ENCODE assay signal across 1 cellular context in the genomic region with DNA sequence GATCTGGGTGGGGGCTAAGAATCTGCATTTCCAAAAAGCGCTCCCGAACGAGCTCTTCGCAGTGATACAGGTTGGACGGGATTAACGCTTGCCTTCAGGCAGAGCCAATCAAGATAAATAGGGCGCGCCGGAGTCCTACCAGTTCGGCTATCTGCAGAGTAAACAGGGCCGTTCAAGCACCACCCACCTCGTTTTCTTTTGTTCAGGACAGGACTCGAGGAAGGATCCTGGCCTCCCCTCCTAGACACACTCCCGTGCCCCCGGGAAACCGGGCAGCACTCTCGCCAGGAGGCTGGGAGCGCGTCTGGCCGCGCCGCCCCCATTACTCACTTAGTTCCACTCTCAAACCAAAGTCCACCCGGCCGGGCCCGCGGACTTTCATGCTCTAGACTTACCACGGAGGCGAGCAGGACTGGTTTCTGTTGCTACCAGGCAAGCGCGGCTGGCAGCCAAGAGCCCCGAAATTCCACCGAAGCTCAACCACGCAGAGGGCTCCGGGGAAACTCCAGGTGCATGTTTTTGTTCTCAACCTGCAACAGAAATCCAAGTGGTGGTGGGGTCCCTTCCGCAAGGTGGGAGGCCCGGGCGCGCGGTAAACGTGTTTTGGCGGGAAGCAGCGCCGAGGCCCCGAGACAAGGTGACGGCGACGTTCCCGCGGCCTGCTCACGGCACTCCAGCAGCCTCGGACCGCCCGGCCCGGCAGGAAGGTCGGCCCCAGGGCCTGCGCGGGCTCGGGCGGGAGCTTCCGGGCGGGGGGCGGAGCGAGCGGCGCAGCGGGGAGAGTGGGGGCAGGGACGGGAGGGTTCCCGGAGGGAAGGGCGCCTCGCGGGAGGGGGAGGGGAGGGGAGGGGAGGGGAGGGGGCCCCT.
TF ChIP-seq lines count a peak whose summit lies in the region.

No MANE protein-coding gene starts in this region.

TF ChIP-seq in HepG2, 621 proteins besides CTCF, POLR2A, EP300 and RAD21 (continued from another document and continues in another):
- TF ChIP-seq, protein P1, sequence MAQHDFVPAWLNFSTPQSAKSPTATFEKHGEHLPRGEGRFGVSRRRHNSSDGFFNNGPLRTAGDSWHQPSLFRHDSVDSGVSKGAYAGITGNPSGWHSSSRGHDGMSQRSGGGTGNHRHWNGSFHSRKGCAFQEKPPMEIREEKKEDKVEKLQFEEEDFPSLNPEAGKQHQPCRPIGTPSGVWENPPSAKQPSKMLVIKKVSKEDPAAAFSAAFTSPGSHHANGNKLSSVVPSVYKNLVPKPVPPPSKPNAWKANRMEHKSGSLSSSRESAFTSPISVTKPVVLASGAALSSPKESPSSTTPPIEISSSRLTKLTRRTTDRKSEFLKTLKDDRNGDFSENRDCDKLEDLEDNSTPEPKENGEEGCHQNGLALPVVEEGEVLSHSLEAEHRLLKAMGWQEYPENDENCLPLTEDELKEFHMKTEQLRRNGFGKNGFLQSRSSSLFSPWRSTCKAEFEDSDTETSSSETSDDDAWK (CRISPR knock-in tag; IDR thresholded peaks at IDR 0.05): no peak
- TF ChIP-seq ZKSCAN1 (IDR thresholded peaks at IDR 0.05; ENCODE audit: low read length): no peak
- no peak for TF ChIP-seq RARA (CRISPR knock-in tag; IDR thresholded peaks at IDR 0.05)
- TF ChIP-seq ZNF256 (CRISPR knock-in tag; conservative IDR thresholded peaks at IDR 0.05): no peak; the same call in none of the 2 replicates
- no peak for TF ChIP-seq GATAD2A (CRISPR knock-in tag; IDR thresholded peaks at IDR 0.05)
- TF ChIP-seq ZSCAN25 (CRISPR knock-in tag; IDR thresholded peaks at IDR 0.05): no peak
- 0 out of 2 replicates have a peak, but pooled peaks have one; percentile 13 for TF ChIP-seq JUND (CRISPR knock-in tag; IDR thresholded peaks at IDR 0.05)
- TF ChIP-seq, protein P2, sequence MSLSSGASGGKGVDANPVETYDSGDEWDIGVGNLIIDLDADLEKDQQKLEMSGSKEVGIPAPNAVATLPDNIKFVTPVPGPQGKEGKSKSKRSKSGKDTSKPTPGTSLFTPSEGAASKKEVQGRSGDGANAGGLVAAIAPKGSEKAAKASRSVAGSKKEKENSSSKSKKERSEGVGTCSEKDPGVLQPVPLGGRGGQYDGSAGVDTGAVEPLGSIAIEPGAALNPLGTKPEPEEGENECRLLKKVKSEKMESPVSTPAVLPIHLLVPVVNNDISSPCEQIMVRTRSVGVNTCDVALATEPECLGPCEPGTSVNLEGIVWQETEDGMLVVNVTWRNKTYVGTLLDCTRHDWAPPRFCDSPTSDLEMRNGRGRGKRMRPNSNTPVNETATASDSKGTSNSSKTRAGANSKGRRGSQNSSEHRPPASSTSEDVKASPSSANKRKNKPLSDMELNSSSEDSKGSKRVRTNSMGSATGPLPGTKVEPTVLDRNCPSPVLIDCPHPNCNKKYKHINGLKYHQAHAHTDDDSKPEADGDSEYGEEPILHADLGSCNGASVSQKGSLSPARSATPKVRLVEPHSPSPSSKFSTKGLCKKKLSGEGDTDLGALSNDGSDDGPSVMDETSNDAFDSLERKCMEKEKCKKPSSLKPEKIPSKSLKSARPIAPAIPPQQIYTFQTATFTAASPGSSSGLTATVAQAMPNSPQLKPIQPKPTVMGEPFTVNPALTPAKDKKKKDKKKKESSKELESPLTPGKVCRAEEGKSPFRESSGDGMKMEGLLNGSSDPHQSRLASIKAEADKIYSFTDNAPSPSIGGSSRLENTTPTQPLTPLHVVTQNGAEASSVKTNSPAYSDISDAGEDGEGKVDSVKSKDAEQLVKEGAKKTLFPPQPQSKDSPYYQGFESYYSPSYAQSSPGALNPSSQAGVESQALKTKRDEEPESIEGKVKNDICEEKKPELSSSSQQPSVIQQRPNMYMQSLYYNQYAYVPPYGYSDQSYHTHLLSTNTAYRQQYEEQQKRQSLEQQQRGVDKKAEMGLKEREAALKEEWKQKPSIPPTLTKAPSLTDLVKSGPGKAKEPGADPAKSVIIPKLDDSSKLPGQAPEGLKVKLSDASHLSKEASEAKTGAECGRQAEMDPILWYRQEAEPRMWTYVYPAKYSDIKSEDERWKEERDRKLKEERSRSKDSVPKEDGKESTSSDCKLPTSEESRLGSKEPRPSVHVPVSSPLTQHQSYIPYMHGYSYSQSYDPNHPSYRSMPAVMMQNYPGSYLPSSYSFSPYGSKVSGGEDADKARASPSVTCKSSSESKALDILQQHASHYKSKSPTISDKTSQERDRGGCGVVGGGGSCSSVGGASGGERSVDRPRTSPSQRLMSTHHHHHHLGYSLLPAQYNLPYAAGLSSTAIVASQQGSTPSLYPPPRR (CRISPR knock-in tag; IDR thresholded peaks at IDR 0.05; ENCODE audit: borderline replicate concordance): 0 out of 2 replicates have a peak, but pooled peaks have one; percentile 17
- TF ChIP-seq, protein P3, sequence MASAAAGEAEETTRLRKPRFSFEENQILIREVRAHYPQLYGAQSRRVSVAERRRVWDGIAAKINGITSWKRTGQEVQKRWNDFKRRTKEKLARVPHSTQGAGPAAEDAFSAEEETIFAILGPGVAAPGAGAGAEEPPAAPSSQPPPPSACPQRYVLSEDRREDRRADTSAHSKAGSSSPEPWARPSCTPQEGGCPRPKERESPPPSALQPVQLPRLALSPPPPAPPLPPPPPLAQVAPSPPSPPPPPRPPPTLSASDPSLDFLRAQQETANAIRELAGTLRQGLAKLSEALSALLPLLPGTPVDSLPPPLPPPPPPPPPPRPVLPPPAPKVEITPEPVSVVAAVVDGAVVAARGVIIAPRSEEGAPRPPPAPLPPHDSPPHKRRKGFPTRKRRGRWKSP (CRISPR knock-in tag; IDR thresholded peaks at IDR 0.05): 0 out of 2 replicates have a peak, but pooled peaks have one; percentile 62
- TF ChIP-seq MIXL1 (CRISPR knock-in tag; IDR thresholded peaks at IDR 0.05): no peak
- no peak; the same call in 1 of the 2 replicates for TF ChIP-seq ZNF598 (CRISPR knock-in tag; IDR thresholded peaks at IDR 0.05; ENCODE audit: borderline replicate concordance)
- TF ChIP-seq RBM39 (IDR thresholded peaks at IDR 0.05; ENCODE audit: low read depth, low read length, poor library complexity, severe bottlenecking): peak; percentile 39
- peak; percentile 49 for TF ChIP-seq ZNF263 (CRISPR knock-in tag; IDR thresholded peaks at IDR 0.05)
- no peak for TF ChIP-seq SMARCE1 (IDR thresholded peaks at IDR 0.05; ENCODE audit: borderline replicate concordance)
- TF ChIP-seq DR1 (CRISPR knock-in tag; IDR thresholded peaks at IDR 0.05): peak; percentile 46; the same call in 1 of the 2 replicates
- TF ChIP-seq NR2F2 (IDR thresholded peaks at IDR 0.05; ENCODE audit: borderline replicate concordance, low read depth): peak; percentile 35; the same call in 1 of the 2 replicates
- TF ChIP-seq, protein P4, sequence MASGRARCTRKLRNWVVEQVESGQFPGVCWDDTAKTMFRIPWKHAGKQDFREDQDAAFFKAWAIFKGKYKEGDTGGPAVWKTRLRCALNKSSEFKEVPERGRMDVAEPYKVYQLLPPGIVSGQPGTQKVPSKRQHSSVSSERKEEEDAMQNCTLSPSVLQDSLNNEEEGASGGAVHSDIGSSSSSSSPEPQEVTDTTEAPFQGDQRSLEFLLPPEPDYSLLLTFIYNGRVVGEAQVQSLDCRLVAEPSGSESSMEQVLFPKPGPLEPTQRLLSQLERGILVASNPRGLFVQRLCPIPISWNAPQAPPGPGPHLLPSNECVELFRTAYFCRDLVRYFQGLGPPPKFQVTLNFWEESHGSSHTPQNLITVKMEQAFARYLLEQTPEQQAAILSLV (CRISPR knock-in tag; IDR thresholded peaks at IDR 0.05; ENCODE audit: borderline replicate concordance): no peak; the same call in 1 of the 2 replicates
- TF ChIP-seq EHMT2 (IDR thresholded peaks at IDR 0.05; ENCODE audit: borderline replicate concordance, low read depth, low read length): no peak
- TF ChIP-seq NFYB (CRISPR knock-in tag; IDR thresholded peaks at IDR 0.05): no peak
- no peak for TF ChIP-seq ARNT (IDR thresholded peaks at IDR 0.05)
- peak; percentile 64 for TF ChIP-seq POLR2G (IDR thresholded peaks at IDR 0.05; ENCODE audit: low read depth, low read length)
- TF ChIP-seq, protein P5, sequence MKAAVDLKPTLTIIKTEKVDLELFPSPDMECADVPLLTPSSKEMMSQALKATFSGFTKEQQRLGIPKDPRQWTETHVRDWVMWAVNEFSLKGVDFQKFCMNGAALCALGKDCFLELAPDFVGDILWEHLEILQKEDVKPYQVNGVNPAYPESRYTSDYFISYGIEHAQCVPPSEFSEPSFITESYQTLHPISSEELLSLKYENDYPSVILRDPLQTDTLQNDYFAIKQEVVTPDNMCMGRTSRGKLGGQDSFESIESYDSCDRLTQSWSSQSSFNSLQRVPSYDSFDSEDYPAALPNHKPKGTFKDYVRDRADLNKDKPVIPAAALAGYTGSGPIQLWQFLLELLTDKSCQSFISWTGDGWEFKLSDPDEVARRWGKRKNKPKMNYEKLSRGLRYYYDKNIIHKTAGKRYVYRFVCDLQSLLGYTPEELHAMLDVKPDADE (CRISPR knock-in tag; IDR thresholded peaks at IDR 0.05): peak; percentile 93
- no peak; the same call in 1 of the 2 replicates for TF ChIP-seq SSRP1 (CRISPR knock-in tag; IDR thresholded peaks at IDR 0.05)
- peak; percentile 43 for TF ChIP-seq NAIF1 (CRISPR knock-in tag; IDR thresholded peaks at IDR 0.05; ENCODE audit: borderline replicate concordance)
- TF ChIP-seq ZNF253 (CRISPR knock-in tag; IDR thresholded peaks at IDR 0.05; ENCODE audit: borderline replicate concordance): 0 out of 2 replicates have a peak, but pooled peaks have one; percentile 77
- TF ChIP-seq, protein P6, sequence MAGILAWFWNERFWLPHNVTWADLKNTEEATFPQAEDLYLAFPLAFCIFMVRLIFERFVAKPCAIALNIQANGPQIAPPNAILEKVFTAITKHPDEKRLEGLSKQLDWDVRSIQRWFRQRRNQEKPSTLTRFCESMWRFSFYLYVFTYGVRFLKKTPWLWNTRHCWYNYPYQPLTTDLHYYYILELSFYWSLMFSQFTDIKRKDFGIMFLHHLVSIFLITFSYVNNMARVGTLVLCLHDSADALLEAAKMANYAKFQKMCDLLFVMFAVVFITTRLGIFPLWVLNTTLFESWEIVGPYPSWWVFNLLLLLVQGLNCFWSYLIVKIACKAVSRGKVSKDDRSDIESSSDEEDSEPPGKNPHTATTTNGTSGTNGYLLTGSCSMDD (CRISPR knock-in tag; IDR thresholded peaks at IDR 0.05): no peak
- TF ChIP-seq, protein P7, sequence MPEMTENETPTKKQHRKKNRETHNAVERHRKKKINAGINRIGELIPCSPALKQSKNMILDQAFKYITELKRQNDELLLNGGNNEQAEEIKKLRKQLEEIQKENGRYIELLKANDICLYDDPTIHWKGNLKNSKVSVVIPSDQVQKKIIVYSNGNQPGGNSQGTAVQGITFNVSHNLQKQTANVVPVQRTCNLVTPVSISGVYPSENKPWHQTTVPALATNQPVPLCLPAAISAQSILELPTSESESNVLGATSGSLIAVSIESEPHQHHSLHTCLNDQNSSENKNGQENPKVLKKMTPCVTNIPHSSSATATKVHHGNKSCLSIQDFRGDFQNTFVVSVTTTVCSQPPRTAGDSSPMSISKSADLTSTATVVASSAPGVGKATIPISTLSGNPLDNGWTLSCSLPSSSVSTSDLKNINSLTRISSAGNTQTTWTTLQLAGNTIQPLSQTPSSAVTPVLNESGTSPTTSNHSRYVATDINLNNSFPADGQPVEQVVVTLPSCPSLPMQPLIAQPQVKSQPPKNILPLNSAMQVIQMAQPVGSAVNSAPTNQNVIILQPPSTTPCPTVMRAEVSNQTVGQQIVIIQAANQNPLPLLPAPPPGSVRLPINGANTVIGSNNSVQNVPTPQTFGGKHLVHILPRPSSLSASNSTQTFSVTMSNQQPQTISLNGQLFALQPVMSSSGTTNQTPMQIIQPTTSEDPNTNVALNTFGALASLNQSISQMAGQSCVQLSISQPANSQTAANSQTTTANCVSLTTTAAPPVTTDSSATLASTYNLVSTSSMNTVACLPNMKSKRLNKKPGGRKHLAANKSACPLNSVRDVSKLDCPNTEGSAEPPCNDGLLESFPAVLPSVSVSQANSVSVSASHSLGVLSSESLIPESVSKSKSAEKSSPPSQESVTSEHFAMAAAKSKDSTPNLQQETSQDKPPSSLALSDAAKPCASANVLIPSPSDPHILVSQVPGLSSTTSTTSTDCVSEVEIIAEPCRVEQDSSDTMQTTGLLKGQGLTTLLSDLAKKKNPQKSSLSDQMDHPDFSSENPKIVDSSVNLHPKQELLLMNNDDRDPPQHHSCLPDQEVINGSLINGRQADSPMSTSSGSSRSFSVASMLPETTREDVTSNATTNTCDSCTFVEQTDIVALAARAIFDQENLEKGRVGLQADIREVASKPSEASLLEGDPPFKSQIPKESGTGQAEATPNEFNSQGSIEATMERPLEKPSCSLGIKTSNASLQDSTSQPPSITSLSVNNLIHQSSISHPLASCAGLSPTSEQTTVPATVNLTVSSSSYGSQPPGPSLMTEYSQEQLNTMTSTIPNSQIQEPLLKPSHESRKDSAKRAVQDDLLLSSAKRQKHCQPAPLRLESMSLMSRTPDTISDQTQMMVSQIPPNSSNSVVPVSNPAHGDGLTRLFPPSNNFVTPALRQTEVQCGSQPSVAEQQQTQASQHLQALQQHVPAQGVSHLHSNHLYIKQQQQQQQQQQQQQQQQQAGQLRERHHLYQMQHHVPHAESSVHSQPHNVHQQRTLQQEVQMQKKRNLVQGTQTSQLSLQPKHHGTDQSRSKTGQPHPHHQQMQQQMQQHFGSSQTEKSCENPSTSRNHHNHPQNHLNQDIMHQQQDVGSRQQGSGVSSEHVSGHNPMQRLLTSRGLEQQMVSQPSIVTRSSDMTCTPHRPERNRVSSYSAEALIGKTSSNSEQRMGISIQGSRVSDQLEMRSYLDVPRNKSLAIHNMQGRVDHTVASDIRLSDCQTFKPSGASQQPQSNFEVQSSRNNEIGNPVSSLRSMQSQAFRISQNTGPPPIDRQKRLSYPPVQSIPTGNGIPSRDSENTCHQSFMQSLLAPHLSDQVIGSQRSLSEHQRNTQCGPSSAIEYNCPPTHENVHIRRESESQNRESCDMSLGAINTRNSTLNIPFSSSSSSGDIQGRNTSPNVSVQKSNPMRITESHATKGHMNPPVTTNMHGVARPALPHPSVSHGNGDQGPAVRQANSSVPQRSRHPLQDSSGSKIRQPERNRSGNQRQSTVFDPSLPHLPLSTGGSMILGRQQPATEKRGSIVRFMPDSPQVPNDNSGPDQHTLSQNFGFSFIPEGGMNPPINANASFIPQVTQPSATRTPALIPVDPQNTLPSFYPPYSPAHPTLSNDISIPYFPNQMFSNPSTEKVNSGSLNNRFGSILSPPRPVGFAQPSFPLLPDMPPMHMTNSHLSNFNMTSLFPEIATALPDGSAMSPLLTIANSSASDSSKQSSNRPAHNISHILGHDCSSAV (CRISPR knock-in tag; IDR thresholded peaks at IDR 0.05; ENCODE audit: borderline replicate concordance): no peak
- TF ChIP-seq ZNF33A (CRISPR knock-in tag; IDR thresholded peaks at IDR 0.05; ENCODE audit: borderline replicate concordance): no peak
- TF ChIP-seq, protein P8, sequence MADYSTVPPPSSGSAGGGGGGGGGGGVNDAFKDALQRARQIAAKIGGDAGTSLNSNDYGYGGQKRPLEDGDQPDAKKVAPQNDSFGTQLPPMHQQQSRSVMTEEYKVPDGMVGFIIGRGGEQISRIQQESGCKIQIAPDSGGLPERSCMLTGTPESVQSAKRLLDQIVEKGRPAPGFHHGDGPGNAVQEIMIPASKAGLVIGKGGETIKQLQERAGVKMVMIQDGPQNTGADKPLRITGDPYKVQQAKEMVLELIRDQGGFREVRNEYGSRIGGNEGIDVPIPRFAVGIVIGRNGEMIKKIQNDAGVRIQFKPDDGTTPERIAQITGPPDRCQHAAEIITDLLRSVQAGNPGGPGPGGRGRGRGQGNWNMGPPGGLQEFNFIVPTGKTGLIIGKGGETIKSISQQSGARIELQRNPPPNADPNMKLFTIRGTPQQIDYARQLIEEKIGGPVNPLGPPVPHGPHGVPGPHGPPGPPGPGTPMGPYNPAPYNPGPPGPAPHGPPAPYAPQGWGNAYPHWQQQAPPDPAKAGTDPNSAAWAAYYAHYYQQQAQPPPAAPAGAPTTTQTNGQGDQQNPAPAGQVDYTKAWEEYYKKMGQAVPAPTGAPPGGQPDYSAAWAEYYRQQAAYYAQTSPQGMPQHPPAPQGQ (CRISPR knock-in tag; IDR thresholded peaks at IDR 0.05; ENCODE audit: borderline replicate concordance): no peak
